8 cellular contexts compared by ENCODE assay signal in genomic region chr10:119120413-119120867, GRCh38. TPM values are rescaled to one million over a fixed set of nuclear protein-coding genes. Genes with fewer than 3 reads are reported as not detected.
DNase-seq lines count a peak whose midpoint lies in the region; ATAC-seq, FAIRE-seq and TF ChIP-seq lines count a peak whose summit lies in the region.

No MANE protein-coding gene starts in this region.

- H3K27me3 ChIP-seq in adrenal gland (no peaks in the 10 kb centered on the region), stomach (no peaks in the 10 kb centered on the region), foreskin keratinocyte (no peaks in the 10 kb centered on the region), H7 (ENCODE audit: control insufficient read depth, insufficient read depth, low read length) (no peaks in the 10 kb centered on the region), uterus (no peaks in the 10 kb centered on the region)

- DNase-seq in AG09309 (ENCODE audit: low read depth): peak; percentile 87
- DNase-seq in GM19239 (ENCODE audit: insufficient read length, low spot score): no peak
- DNase-seq in adrenal gland: peak in 3 of 7 donors; percentile 42 to 54 (median 54)
- DNase-seq in stomach: no peak
- no peak for DNase-seq in foreskin keratinocyte
- DNase-seq in H7: no peak
- DNase-seq in uterus: no peak

- no peak for TF ChIP-seq CTCF in AG09309 (IDR thresholded peaks at IDR 0.05; ENCODE audit: control insufficient read depth, insufficient read depth, low read depth, low read length, missing control alignments)
- TF ChIP-seq CTCF in adrenal gland (IDR thresholded peaks at IDR 0.05): no peak
- TF ChIP-seq CTCF in stomach (IDR thresholded peaks at IDR 0.05): no peak
- no peak for TF ChIP-seq CTCF in foreskin keratinocyte (conservative IDR thresholded peaks at IDR 0.05)
- no peak for TF ChIP-seq CTCF in uterus (IDR thresholded peaks at IDR 0.05)

- H3K4me3 ChIP-seq in AG09309 (ENCODE audit: control insufficient read depth, low read depth, low read length): no peak overlapping the region
- H3K4me3 ChIP-seq in adrenal gland: no peak overlapping the region
- no peak overlapping the region for H3K4me3 ChIP-seq in stomach
- no peak overlapping the region for H3K4me3 ChIP-seq in H7 (ENCODE audit: insufficient read depth, low read depth, low read length)
- H3K4me3 ChIP-seq in uterus: no peak overlapping the region

- H3K9me3 ChIP-seq in adrenal gland (replicated peaks in 1 of 3): no peaks in the 10 kb centered on the region
- no peaks in the 10 kb centered on the region for H3K9me3 ChIP-seq in stomach
- H3K9me3 ChIP-seq in uterus: no peaks in the 10 kb centered on the region

- peak; percentile 98 for FAIRE-seq in GM19239 (lab: Jason Lieb, UNC)

- intact Hi-C loops in adrenal gland (cut with DNase I) (no loop called here), stomach (cut with DNase I; ENCODE audit: low total_unique reads) (no loop called here), uterus (cut with DNase I; ENCODE audit: low total_unique reads) (no loop called here)

- H3K36me3 ChIP-seq in adrenal gland (replicated peaks in 1 of 2) (peaks cover 0 to 46% of the 10 kb centered on the region in 2 donors), stomach (peaks cover 28 to 93% (median 86%) of the 10 kb centered on the region in 4 donors), H7 (replicated peaks; ENCODE audit: control insufficient read depth, insufficient read depth, low read length) (peaks cover 15% of the 10 kb centered on the region), uterus (no peaks in the 10 kb centered on the region)

- TF ChIP-seq EP300 in stomach (IDR thresholded peaks at IDR 0.05): no peak

- peaks cover 9 to 11% of the 10 kb centered on the region in 2 donors for H3K4me1 ChIP-seq in adrenal gland (replicated peaks in 1 of 2)
- peaks cover 0 to 13% (median 3%) of the 10 kb centered on the region in 4 donors for H3K4me1 ChIP-seq in stomach
- no peaks in the 10 kb centered on the region for H3K4me1 ChIP-seq in foreskin keratinocyte
- no peaks in the 10 kb centered on the region for H3K4me1 ChIP-seq in uterus

- 47 to 54% (median 50%) methylated on average over 4 of the region's 4 CpGs for WGBS in adrenal gland, 4 donors
- 65 to 80% (median 69%) methylated on average over 4 of the region's 4 CpGs for WGBS in stomach, 5 donors

- peak overlapping the region in 3 of 5 donors; percentile 46 to 54 (median 48) for H3K27ac ChIP-seq in adrenal gland
- peak overlapping the region in 3 of 5 donors; percentile 28 to 73 (median 53) for H3K27ac ChIP-seq in stomach
- no peak overlapping the region for H3K27ac ChIP-seq in foreskin keratinocyte
- H3K27ac ChIP-seq in uterus: no peak overlapping the region

- ATAC-seq in HG03135 (IDR thresholded peaks at IDR 0.05; ENCODE audit: unreplicated experiment): peak; percentile 93
- no peak for ATAC-seq in foreskin keratinocyte

- no peak for TF ChIP-seq POLR2A in adrenal gland (IDR thresholded peaks at IDR 0.05)
- no peak for TF ChIP-seq POLR2A in stomach (IDR thresholded peaks at IDR 0.05)
- TF ChIP-seq POLR2A in uterus (IDR thresholded peaks at IDR 0.05): no peak

RNA-seq across cellular contexts. Expression of gene DENND10, which starts 16.5 kb away (rescaled TPM):
- 10 to 100 TPM; 23.4 to 65.3 (median 45.9) TPM for total RNA-seq in adrenal gland
- 10 to 100 TPM; 10.3 to 34.5 (median 20.7) TPM for polyA plus RNA-seq in adrenal gland
- 10 to 100 TPM in 4 of 5 donors, 1 to 10 TPM in 1; 8.9 to 82.3 (median 36.0) TPM for total RNA-seq in stomach
- 10 to 100 TPM; 13.3 to 35.0 (median 20.2) TPM for polyA plus RNA-seq in stomach
- 49.8 and 52.6 TPM in 2 replicates for total RNA-seq in foreskin keratinocyte
- polyA plus RNA-seq in foreskin keratinocyte: 21.8 and 23.3 TPM in 2 replicates
- 77.1 and 82.6 TPM in 2 replicates for total RNA-seq in H7 (2014; rRNA removed; shearing (Covaris generic))
- total RNA-seq in uterus: 10 to 100 TPM; 23.8 to 50.2 (median 42.8) TPM

RNA-seq across cellular contexts. Expression of gene EIF3A, which starts 39.8 kb away (rescaled TPM):
- 100 to 1,000 TPM in 1 of 8 donors, 10 to 100 TPM in 7; 65.2 to 117 (median 93.3) TPM for total RNA-seq in adrenal gland
- 100 to 1,000 TPM in 1 of 3 donors, 10 to 100 TPM in 2; 26.0 to 197 (median 51.4) TPM for polyA plus RNA-seq in adrenal gland
- total RNA-seq in stomach: 100 to 1,000 TPM in 3 of 5 donors, 10 to 100 TPM in 2; 48.4 to 156 (median 125) TPM
- polyA plus RNA-seq in stomach: 10 to 100 TPM; 37.3 to 91.6 (median 46.2) TPM
- 152 and 172 TPM in 2 replicates for total RNA-seq in foreskin keratinocyte
- polyA plus RNA-seq in foreskin keratinocyte: 33.0 and 41.1 TPM in 2 replicates
- total RNA-seq in H7 (2014; rRNA removed; shearing (Covaris generic)): 89.3 and 129 TPM in 2 replicates
- total RNA-seq in uterus: 100 to 1,000 TPM in 2 of 4 donors, 10 to 100 TPM in 2; 54.3 to 144 (median 89.2) TPM

RNA-seq across cellular contexts. Expression of gene SFXN4, which starts 45.1 kb away (rescaled TPM):
- 10 to 100 TPM; 31.0 to 55.7 (median 45.8) TPM for total RNA-seq in adrenal gland
- 100 to 1,000 TPM in 2 of 3 donors, 10 to 100 TPM in 1; 53.6 to 135 (median 102) TPM for polyA plus RNA-seq in adrenal gland
- 10 to 100 TPM in 4 of 5 donors, 1 to 10 TPM in 1; 2.7 to 72.7 (median 15.8) TPM for total RNA-seq in stomach
- polyA plus RNA-seq in stomach: 10 to 100 TPM; 32.4 to 50.6 (median 36.8) TPM
- 29.4 and 36.2 TPM in 2 replicates for total RNA-seq in foreskin keratinocyte
- 28.4 and 40.1 TPM in 2 replicates for polyA plus RNA-seq in foreskin keratinocyte
- total RNA-seq in H7 (2014; rRNA removed; shearing (Covaris generic)): 15.3 and 24.6 TPM in 2 replicates
- total RNA-seq in uterus: 10 to 100 TPM in 3 of 4 donors, 1 to 10 TPM in 1; 1.2 to 22.1 (median 14.8) TPM

RNA-seq across cellular contexts. Expression of gene PRDX3, which starts 58.2 kb away (rescaled TPM):
- total RNA-seq in adrenal gland (100 to 1,000 TPM; 306 to 628 (median 425) TPM), stomach (100 to 1,000 TPM in 2 of 5 donors, 10 to 100 TPM in 3; 11.9 to 163 (median 91.7) TPM), foreskin keratinocyte (166 and 183 TPM in 2 replicates), uterus (100 to 1,000 TPM in 3 of 4 donors, 10 to 100 TPM in 1; 90.6 to 231 (median 141) TPM)
- polyA plus RNA-seq in adrenal gland (100 to 1,000 TPM; 150 to 596 (median 200) TPM), stomach (100 to 1,000 TPM in 2 of 3 donors, 10 to 100 TPM in 1; 88.9 to 146 (median 144) TPM), foreskin keratinocyte (142 and 187 TPM in 2 replicates)
- 411 and 445 TPM in 2 replicates for total RNA-seq in H7 (2014; rRNA removed; shearing (Covaris generic))

Comparison
In these comparisons a context has a peak if more than half of its experiments do, and no peak if none do; other contexts are left out.
1. H3K27ac ChIP-seq: peak in adrenal gland (3 of 5) and stomach (3 of 5); none in foreskin keratinocyte (single experiment) and uterus (0 of 2).